Comparison of ENCODE assay signal across 22 cellular contexts in genomic region chr19:55322495-55322894, GRCh38. TPM values are rescaled to one million over a fixed set of nuclear protein-coding genes. Genes with fewer than 3 reads are reported as not detected.
A peak's percentile ranks its signal among the peaks of the same experiment; 100 is the strongest.
DNase-seq lines count a peak whose midpoint lies in the region; ATAC-seq and TF ChIP-seq lines count a peak whose summit lies in the region.
"Had no signal": no experiment of that assay in that cellular context is flagged by ENCODE, and none has a peak within 500 bp of the region (broad histone marks: within the 10 kb centered on the region; RNA-seq: fewer than 3 reads in every experiment).

No MANE protein-coding gene starts in this region.

- TF ChIP-seq CTCF in lower lobe of right lung (IDR thresholded peaks at IDR 0.05) (no peak), MM.1S (IDR thresholded peaks at IDR 0.05; ENCODE audit: low read length) (no peak)

- H3K9me3 ChIP-seq in lower lobe of right lung (no peaks in the 10 kb centered on the region), MM.1S (replicated peaks; ENCODE audit: insufficient read depth, low read length) (no peaks in the 10 kb centered on the region)
- H3K9me3 ChIP-seq: BE2C had no signal

- H3K27ac ChIP-seq in lower lobe of right lung (no peak overlapping the region), MM.1S (ENCODE audit: low read length) (no peak overlapping the region)
- H3K27ac ChIP-seq: HL-60 had no signal

- CTCF ChIA-PET in activated CD8-positive, alpha-beta T cell treated with anti-CD3 and anti-CD28 coated beads, Interleukin-2, amount 10 ng/mL, durations not matched to agents 7 days and 5 days (lab: Charles Lee): interaction anchor here (1.4 to 3.4 kb wide), 2 partner anchors 17 to 20 kb away, joined by 6 to 27 read pairs; partner anchors contain the start of gene KMT5C

- H3K4me3 Mint-ChIP-seq in central memory CD8-positive, alpha-beta T cell: no peak overlapping the region
- no peak overlapping the region for H3K4me3 Mint-ChIP-seq in stimulated activated effector memory CD8-positive, alpha-beta T cell treated with anti-CD3 and anti-CD28 coated beads, Interleukin-12 subunit alpha, Interleukin-12 subunit beta, amount 100 ng/mL, for 72 hours
- no peak overlapping the region for H3K4me3 Mint-ChIP-seq in activated CD8-positive, alpha-beta T cell treated with anti-CD3 and anti-CD28 coated beads, Interleukin-2, amount 10 ng/mL, durations not matched to agents 7 days and 5 days
- H3K4me3 Mint-ChIP-seq: CD8-positive, alpha-beta memory T cell; GM23338 had no signal

- H3K9me2 ChIP-seq in MM.1S (replicated peaks; ENCODE audit: insufficient read depth, low read length): no peaks in the 10 kb centered on the region

- H3K36me3 ChIP-seq in lower lobe of right lung (no peaks in the 10 kb centered on the region), MM.1S (replicated peaks; ENCODE audit: insufficient read depth, low read length) (no peaks in the 10 kb centered on the region)
- H3K36me3 ChIP-seq: BE2C had no signal

- H3K4me3 ChIP-seq in lower lobe of right lung (peak overlapping the region; percentile 30), MM.1S (ENCODE audit: low read length) (no peak overlapping the region)
- H3K4me3 ChIP-seq: GM12878, GM23338 had no signal

- peaks cover 33% of the 10 kb centered on the region for H3K27me3 Mint-ChIP-seq in central memory CD8-positive, alpha-beta T cell
- H3K27me3 Mint-ChIP-seq in activated CD8-positive, alpha-beta T cell treated with anti-CD3 and anti-CD28 coated beads, Interleukin-2, amount 10 ng/mL, durations not matched to agents 7 days and 5 days (ENCODE audit: low read depth): no peaks in the 10 kb centered on the region

- H4K20me1 ChIP-seq in MM.1S (ENCODE audit: insufficient read depth, low read length): no peaks in the 10 kb centered on the region

- no peak overlapping the region for H3K4me2 ChIP-seq in MM.1S (ENCODE audit: low read depth, low read length)
- H3K4me2 ChIP-seq: GM23338 had no signal

- H3F3A ChIP-seq in MM.1S (ENCODE audit: insufficient read depth, low read length): no peaks in the 10 kb centered on the region

- peak overlapping the region; percentile 22 for H3K27ac Mint-ChIP-seq in central memory CD8-positive, alpha-beta T cell (ENCODE audit: low read depth)
- no peak overlapping the region for H3K27ac Mint-ChIP-seq in stimulated activated effector memory CD8-positive, alpha-beta T cell treated with anti-CD3 and anti-CD28 coated beads, Interleukin-12 subunit alpha, Interleukin-12 subunit beta, amount 100 ng/mL, for 72 hours
- no peak overlapping the region for H3K27ac Mint-ChIP-seq in activated CD8-positive, alpha-beta T cell treated with anti-CD3 and anti-CD28 coated beads, Interleukin-2, amount 10 ng/mL, durations not matched to agents 7 days and 5 days
- H3K27ac Mint-ChIP-seq: GM23338 had no signal

- no peak for ATAC-seq in central memory CD8-positive, alpha-beta T cell (replicated peaks; ENCODE audit: extremely low read depth, poor library complexity, severe bottlenecking)
- ATAC-seq in lower lobe of right lung: no peak
- ATAC-seq in stimulated activated effector memory CD8-positive, alpha-beta T cell treated with anti-CD3 and anti-CD28 coated beads, Interleukin-12 subunit alpha, Interleukin-12 subunit beta, amount 100 ng/mL, for 72 hours: peak; percentile 26
- no peak for ATAC-seq in activated CD8-positive, alpha-beta T cell treated with anti-CD3 and anti-CD28 coated beads, Interleukin-2, amount 10 ng/mL, durations not matched to agents 7 days and 5 days
- ATAC-seq: GM12878, HCT116, Panc1, SK-N-SH treated with all-trans-retinoic acid at 6 μM for 48 hours had no signal

- no peaks in the 10 kb centered on the region for H3K36me3 Mint-ChIP-seq in central memory CD8-positive, alpha-beta T cell (ENCODE audit: insufficient read depth)
- H3K36me3 Mint-ChIP-seq in stimulated activated effector memory CD8-positive, alpha-beta T cell treated with anti-CD3 and anti-CD28 coated beads, Interleukin-12 subunit alpha, Interleukin-12 subunit beta, amount 100 ng/mL, for 72 hours: no peaks in the 10 kb centered on the region
- H3K36me3 Mint-ChIP-seq in activated CD8-positive, alpha-beta T cell treated with anti-CD3 and anti-CD28 coated beads, Interleukin-2, amount 10 ng/mL, durations not matched to agents 7 days and 5 days (ENCODE audit: low read depth): no peaks in the 10 kb centered on the region
- H3K36me3 Mint-ChIP-seq: CD8-positive, alpha-beta memory T cell had no signal

- no peak overlapping the region for H2AFZ ChIP-seq in MM.1S (ENCODE audit: low read length)
- H2AFZ ChIP-seq: GM23338 had no signal

- no peaks in the 10 kb centered on the region for H3K9me3 Mint-ChIP-seq in central memory CD8-positive, alpha-beta T cell
- no peaks in the 10 kb centered on the region for H3K9me3 Mint-ChIP-seq in stimulated activated effector memory CD8-positive, alpha-beta T cell treated with anti-CD3 and anti-CD28 coated beads, Interleukin-12 subunit alpha, Interleukin-12 subunit beta, amount 100 ng/mL, for 72 hours
- H3K9me3 Mint-ChIP-seq in activated CD8-positive, alpha-beta T cell treated with anti-CD3 and anti-CD28 coated beads, Interleukin-2, amount 10 ng/mL, durations not matched to agents 7 days and 5 days (ENCODE audit: insufficient read depth): no peaks in the 10 kb centered on the region
- H3K9me3 Mint-ChIP-seq: CD8-positive, alpha-beta memory T cell; GM23338 had no signal

- peak; percentile 59 for DNase-seq in HT-29 (ENCODE audit: low spot score)
- no peak for DNase-seq in central memory CD8-positive, alpha-beta T cell (ENCODE audit: low spot score in 2 of 2)
- no peak for DNase-seq in lower lobe of right lung
- DNase-seq in stimulated activated effector memory CD8-positive, alpha-beta T cell treated with anti-CD3 and anti-CD28 coated beads, Interleukin-12 subunit alpha, Interleukin-12 subunit beta, amount 100 ng/mL, for 72 hours (ENCODE audit: low spot score in 2 of 2): no peak
- DNase-seq in MM.1S: no peak
- no peak for DNase-seq in NCI-H1930 (lab: John Stamatoyannopoulos, UW)
- DNase-seq in activated CD8-positive, alpha-beta T cell treated with anti-CD3 and anti-CD28 coated beads, Interleukin-2, amount 10 ng/mL, durations not matched to agents 7 days and 5 days: no peak
- DNase-seq: BE2C; CD8-positive, alpha-beta memory T cell; GDM1; KBM-7; NCI-H1417 treated with DMSO at 0.1 percent for 48 hours; NCI-H2081; NCI-H510A; NCI-H82; SHP77 treated with DMSO at 0.1 percent for 48 hours had no signal

- POLR2A ChIA-PET in activated CD8-positive, alpha-beta T cell treated with anti-CD3 and anti-CD28 coated beads, Interleukin-2, amount 10 ng/mL, durations not matched to agents 7 days and 5 days (lab: Charles Lee): interaction anchor here (1.1 kb wide), 1 partner anchor 9 kb away, joined by 3 read pairs; no protein-coding TSS in a partner anchor

- intact Hi-C loops in lower lobe of right lung (cut with DNase I): no loop called here

- H3K79me2 ChIP-seq in MM.1S (ENCODE audit: low read length): no peaks in the 10 kb centered on the region

- H3K4me1 ChIP-seq in lower lobe of right lung: no peaks in the 10 kb centered on the region
- no peaks in the 10 kb centered on the region for H3K4me1 ChIP-seq in MM.1S (ENCODE audit: low read length)
- H3K4me1 ChIP-seq: BE2C had no signal

- H3K9ac ChIP-seq in MM.1S (ENCODE audit: low read length): no peak overlapping the region

- no peaks in the 10 kb centered on the region for H3K4me1 Mint-ChIP-seq in central memory CD8-positive, alpha-beta T cell
- H3K4me1 Mint-ChIP-seq in stimulated activated effector memory CD8-positive, alpha-beta T cell treated with anti-CD3 and anti-CD28 coated beads, Interleukin-12 subunit alpha, Interleukin-12 subunit beta, amount 100 ng/mL, for 72 hours: peaks cover 9% of the 10 kb centered on the region
- H3K4me1 Mint-ChIP-seq in activated CD8-positive, alpha-beta T cell treated with anti-CD3 and anti-CD28 coated beads, Interleukin-2, amount 10 ng/mL, durations not matched to agents 7 days and 5 days (ENCODE audit: low read depth): peaks cover 18% of the 10 kb centered on the region

- peaks cover 5% of the 10 kb centered on the region for H3K27me3 ChIP-seq in lower lobe of right lung (ENCODE audit: low read depth)
- H3K27me3 ChIP-seq in MM.1S (replicated peaks; ENCODE audit: insufficient read depth, low read length): no peaks in the 10 kb centered on the region
- H3K27me3 ChIP-seq: BE2C had no signal

RNA-seq across cellular contexts. Expression of gene TMEM150B, which starts 2.6 kb away (rescaled TPM):
- 12.5 and 19.7 TPM in 2 replicates for total RNA-seq in HT-29 (2014; rRNA removed; shearing (Covaris generic))
- total RNA-seq in lower lobe of right lung: 45.5 TPM
- under 1 TPM in 1 of 2 experiments, not detected in 1; 0.26 TPM for total RNA-seq in activated CD8-positive, alpha-beta T cell treated with anti-CD3 and anti-CD28 coated beads, Interleukin-2, amount 10 ng/mL, durations not matched to agents 7 days and 5 days
- total RNA-seq: GM23338 had no signal

RNA-seq across cellular contexts. Expression of gene KMT5C, which starts 17.2 kb away (rescaled TPM):
- 86.3 and 96.2 TPM in 2 replicates for total RNA-seq in HT-29 (2014; rRNA removed; shearing (Covaris generic))
- 14.7 TPM for total RNA-seq in lower lobe of right lung
- 10 to 100 TPM; 21.9 to 26.7 TPM for total RNA-seq in activated CD8-positive, alpha-beta T cell treated with anti-CD3 and anti-CD28 coated beads, Interleukin-2, amount 10 ng/mL, durations not matched to agents 7 days and 5 days

RNA-seq across cellular contexts. Expression of gene COX6B2, which starts 32.0 kb away (rescaled TPM):
- total RNA-seq in HT-29 (2014; rRNA removed; shearing (Covaris generic)): 0.92 and 2.7 TPM in 2 replicates
- total RNA-seq in lower lobe of right lung: not detected
- total RNA-seq in activated CD8-positive, alpha-beta T cell treated with anti-CD3 and anti-CD28 coated beads, Interleukin-2, amount 10 ng/mL, durations not matched to agents 7 days and 5 days: under 1 TPM in 1 of 2 experiments, not detected in 1; 0.34 TPM
- total RNA-seq: CD8-positive, alpha-beta memory T cell; GM12878 had no signal

RNA-seq across cellular contexts. Expression of gene BRSK1, which starts 38.7 kb away (rescaled TPM):
- 0.37 and 1.9 TPM in 2 replicates for total RNA-seq in HT-29 (2014; rRNA removed; shearing (Covaris generic))
- total RNA-seq in lower lobe of right lung: 1.0 TPM
- total RNA-seq in activated CD8-positive, alpha-beta T cell treated with anti-CD3 and anti-CD28 coated beads, Interleukin-2, amount 10 ng/mL, durations not matched to agents 7 days and 5 days: 1 to 10 TPM; 7.3 to 7.5 TPM

RNA-seq across cellular contexts. Expression of gene GARIN5B, which starts 40.6 kb away (rescaled TPM):
- total RNA-seq in HT-29 (2014; rRNA removed; shearing (Covaris generic)): not detected in 2 replicates
- not detected for total RNA-seq in lower lobe of right lung
- not detected for total RNA-seq in activated CD8-positive, alpha-beta T cell treated with anti-CD3 and anti-CD28 coated beads, Interleukin-2, amount 10 ng/mL, durations not matched to agents 7 days and 5 days
- total RNA-seq: CD8-positive, alpha-beta memory T cell; GM12878; GM23338 had no signal

Comparison
In these comparisons a context has a peak if more than half of its experiments do, and no peak if none do; other contexts are left out.
1. RNA of gene TMEM150B, which starts 2.6 kb away (total RNA-seq): 45.5 TPM in lower lobe of right lung (single experiment) and 12.5 to 19.7 TPM in HT-29; 0.26 TPM in activated CD8-positive, alpha-beta T cell treated with anti-CD3 and anti-CD28 coated beads, Interleukin-2, amount 10 ng/mL, durations not matched to agents 7 days and 5 days; every median in the first group is over 10 times any median in the second.